8 cellular contexts compared by ENCODE assay signal in genomic region chr18:62982600-62983251, GRCh38.
A peak's percentile ranks its signal among the peaks of the same experiment; 100 is the strongest.
DNase-seq lines count a peak whose midpoint lies in the region; ATAC-seq, FAIRE-seq and TF ChIP-seq lines count a peak whose summit lies in the region.

No MANE protein-coding gene starts in this region.

- in situ Hi-C loops in HepG2 (cut with HindIII; ENCODE audit: extremely low pct_ligation_motif_present, low pct_unique_long_range_greater_than_20kb) = loop anchor here (10.0 to 25.0 kb wide), 2 partner anchors 268 to 370 kb away; partner anchors contain the start of gene PHLPP1

- no peak for TF ChIP-seq POLR2A in HepG2 (IDR thresholded peaks at IDR 0.05; ENCODE audit: insufficient read depth in 1 of 2, low read depth in 2 of 2, low read length in 2 of 2)

- no TSS peak for BruUV-seq in HepG2 (replicated peaks; lab: Mats Ljungman, UMichigan)

- H3K9me3 ChIP-seq in HepG2 (ENCODE audit: low read length) = no peaks in the 10 kb centered on the region

- POLR2A ChIA-PET in HepG2 (lab: Yijun Ruan, JAX) = no interaction called here

- DNase-seq in AG09319 (ENCODE audit: extremely low read depth, low read depth) (no peak), NCI-H2107 (lab: John Stamatoyannopoulos, UW) (peak; percentile 44), coronary artery (ENCODE audit: low spot score) (no peak), HepG2 (ENCODE audit: low spot score) (peak; percentile 36), UCSD-AML1 (lab: John Stamatoyannopoulos, UW; ENCODE audit: unreplicated experiment) (no peak)
- DNase-seq in activated CD4-positive, alpha-beta T cell treated with anti-CD3 and anti-CD28 coated beads for 48 hours = peak; percentile 69
- DNase-seq in stimulated activated CD4-positive, alpha-beta T cell treated with anti-CD3 and anti-CD28 coated beads, TNF-alpha, amount 100 ng/mL, for 1 hour (ENCODE audit: low read depth in 3 of 3, low spot score in 1 of 3) = peak; percentile 5 to 23 (median 13)

- peak; percentile 63 for ATAC-seq in GM19023 (IDR thresholded peaks at IDR 0.05; ENCODE audit: unreplicated experiment)
- peak; percentile 34 for ATAC-seq in HepG2

- no peaks in the 10 kb centered on the region for H3K27me3 ChIP-seq in HepG2 (ENCODE audit: control insufficient read depth in 1 of 2, insufficient read depth in 2 of 2, low read length in 2 of 2)

- H2AFZ ChIP-seq in HepG2 (ENCODE audit: low read length) = no peak overlapping the region

- TF ChIP-seq CTCF in AG09319 (IDR thresholded peaks at IDR 0.05; ENCODE audit: low read depth, low read length) = peak; percentile 87
- peak; percentile 67 for TF ChIP-seq CTCF in coronary artery (IDR thresholded peaks at IDR 0.05)
- peak; percentile 85 for TF ChIP-seq CTCF in HepG2 (CRISPR knock-in tag; IDR thresholded peaks at IDR 0.05)

- H3K36me3 ChIP-seq in HepG2 (replicated peaks in 1 of 2; ENCODE audit: control insufficient read depth in 1 of 2, insufficient read depth in 2 of 2, low read length in 2 of 2) = peaks cover 14 to 28% of the 10 kb centered on the region in 2 experiments; a peak in 4 of 5 replicates

- peak overlapping the region; percentile 65 for H3K4me3 ChIP-seq in coronary artery
- H3K4me3 ChIP-seq in HepG2 (replicated peaks in 1 of 3; ENCODE audit: insufficient read depth in 1 of 3, low read depth in 2 of 3, low read length in 3 of 3) = no peak overlapping the region

- FAIRE-seq in HepG2 (lab: Jason Lieb, UNC) = peak; percentile 82

- intact Hi-C loops in HepG2 (cut with micrococcal nuclease; ENCODE audit: unreplicated experiment) = loop anchor here (1.0 kb wide), 3 partner anchors 268 to 396 kb away; no protein-coding TSS in a partner anchor

- H3K27ac ChIP-seq in coronary artery (no peak overlapping the region), HepG2 (ENCODE audit: extremely low read length, insufficient read depth, low read length) (no peak overlapping the region)

- 80% methylated on average over 10 of the region's 11 CpGs for WGBS in HepG2 (ENCODE audit: low lambda C conversion rate)

- peak; percentile 53 for TF ChIP-seq RAD21 in HepG2 (CRISPR knock-in tag; IDR thresholded peaks at IDR 0.05)

- H3K9ac ChIP-seq in HepG2 (ENCODE audit: insufficient read depth, low read depth, low read length) = no peak overlapping the region

- H3K4me2 ChIP-seq in HepG2 (ENCODE audit: low read depth, low read length) = no peak overlapping the region

- no peaks in the 10 kb centered on the region for H3K79me2 ChIP-seq in HepG2 (ENCODE audit: insufficient read depth, low read length)

- TF ChIP-seq EP300 in HepG2 (IDR thresholded peaks at IDR 0.05; ENCODE audit: low read depth in 2 of 2, low read length in 2 of 2) (no peak), HepG2 (CRISPR knock-in tag; IDR thresholded peaks at IDR 0.05; ENCODE audit: borderline replicate concordance) (no peak)

- H3K4me1 ChIP-seq in HepG2 (ENCODE audit: insufficient read depth, low read length) = peaks cover 5% of the 10 kb centered on the region; the same call in 1 of the 2 replicates

- CTCF ChIA-PET in HepG2 (lab: Yijun Ruan, JAX; ENCODE audit: low intra/inter-chr PET ratio, low total read pairs) = interaction anchor here (1.5 to 1.6 kb wide), 2 partner anchors 345 to 397 kb away, joined by 4 to 5 read pairs; no protein-coding TSS in a partner anchor

- H4K20me1 ChIP-seq in HepG2 (ENCODE audit: insufficient read depth, low read length) = no peaks in the 10 kb centered on the region

TF ChIP-seq in HepG2, 621 proteins besides CTCF, POLR2A, EP300 and RAD21:
- TF ChIP-seq ZNF788 (CRISPR knock-in tag; IDR thresholded peaks at IDR 0.05; ENCODE audit: borderline replicate concordance) (0 out of 2 replicates have a peak, but pooled peaks have one; percentile 21), ZNF777 (CRISPR knock-in tag; IDR thresholded peaks at IDR 0.05) (no peak), PHF20 (CRISPR knock-in tag; IDR thresholded peaks at IDR 0.05) (no peak), SRSF1 (optimal IDR thresholded peaks at IDR 0.05; ENCODE audit: low read depth, low read length) (no peak), THAP11 (CRISPR knock-in tag; IDR thresholded peaks at IDR 0.05) (0 out of 2 replicates have a peak, but pooled peaks have one; percentile 37), ZNF354B (CRISPR knock-in tag; IDR thresholded peaks at IDR 0.05) (no peak), ZNF687 (CRISPR knock-in tag; IDR thresholded peaks at IDR 0.05) (peak; percentile 19; the same call in 1 of the 2 replicates), SMC3 (IDR thresholded peaks at IDR 0.05; ENCODE audit: low read length) (peak; percentile 29; the same call in 1 of the 2 replicates), ZNF598 (CRISPR knock-in tag; IDR thresholded peaks at IDR 0.05; ENCODE audit: borderline replicate concordance) (0 out of 2 replicates have a peak, but pooled peaks have one; percentile 27), STAG1 (CRISPR knock-in tag; IDR thresholded peaks at IDR 0.05) (peak; percentile 94), TBX2 (CRISPR knock-in tag; IDR thresholded peaks at IDR 0.05; ENCODE audit: borderline replicate concordance) (0 out of 2 replicates have a peak, but pooled peaks have one; percentile 24), RBM22 (optimal IDR thresholded peaks at IDR 0.05; ENCODE audit: low read length) (peak; percentile 60), GLI4 (CRISPR knock-in tag; IDR thresholded peaks at IDR 0.05; ENCODE audit: borderline replicate concordance) (no peak), ZNF670 (CRISPR knock-in tag; IDR thresholded peaks at IDR 0.05; ENCODE audit: borderline replicate concordance) (no peak)
TF ChIP-seq in HepG2: peak in this region for 8.

Comparison
In these comparisons a context has a peak if more than half of its experiments do, and no peak if none do; other contexts are left out.
1. DNase-seq: peak in NCI-H2107 (single experiment), activated CD4-positive, alpha-beta T cell treated with anti-CD3 and anti-CD28 coated beads for 48 hours (single experiment), HepG2 (single experiment) and stimulated activated CD4-positive, alpha-beta T cell treated with anti-CD3 and anti-CD28 coated beads, TNF-alpha, amount 100 ng/mL, for 1 hour (3 of 3); none in AG09319 (single experiment), coronary artery (single experiment) and UCSD-AML1 (single experiment).
2. Peak in every context shown above with its lines, with median percentiles within 50 percentile points of each other: CTCF ChIP-seq.